ENCODE assay signal across 31 cellular contexts in the genomic region with DNA sequence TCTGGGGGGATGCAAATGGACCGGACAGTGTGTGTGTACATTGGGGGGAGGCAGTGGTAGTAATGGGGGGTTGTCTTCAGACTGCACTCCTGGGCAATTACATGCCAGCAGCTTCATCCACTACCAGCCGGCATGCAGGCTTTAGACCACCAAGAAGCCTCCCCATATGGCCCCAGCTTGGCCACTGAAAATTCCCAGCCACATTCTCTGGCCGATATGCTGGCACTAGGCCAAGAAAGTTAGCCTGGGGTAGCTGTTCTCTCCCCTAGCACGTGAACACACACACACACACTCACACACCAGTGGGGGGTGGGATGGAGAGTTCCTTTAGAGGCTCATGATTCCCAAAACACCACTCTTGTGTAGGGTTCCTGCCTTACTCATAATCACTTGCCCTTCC. TPM values are rescaled to one million over a fixed set of nuclear protein-coding genes. Genes with fewer than 3 reads are reported as not detected.
"Had no signal": no experiment of that assay in that cellular context is flagged by ENCODE, and none has a peak within 500 bp of the region (broad histone marks: within the 10 kb centered on the region; RNA-seq: fewer than 3 reads in every experiment).

No MANE protein-coding gene starts in this region.

- DNase-seq: activated CD4-positive, alpha-beta T cell treated with anti-CD3 and anti-CD28 coated beads for 48 hours; activated CD4-positive, alpha-beta T cell treated with anti-CD3 and anti-CD28 coated beads, Interleukin-2, amount 50 U/mL, for 4 hours; activated CD4-positive, CD25-positive, alpha-beta regulatory T cell treated with anti-CD3 and anti-CD28 coated beads, Interleukin-2, amount 50 U/mL, for 72 hours; activated CD8-positive, alpha-beta T cell treated with anti-CD3 and anti-CD28 coated beads, Interleukin-2, amount 10 ng/mL, durations not matched to agents 7 days and 5 days; activated naive CD4-positive, alpha-beta T cell treated with anti-CD3 and anti-CD28 coated beads, Interleukin-2, amount 50 U/mL, for 16 hours; activated naive CD8-positive, alpha-beta T cell treated with anti-CD3 and anti-CD28 coated beads, Interleukin-2, amount 10 ng/mL, durations not matched to agents 7 days and 5 days; activated T-cell treated with anti-CD3 and anti-CD28 coated beads, Interleukin-2, amount 50 U/mL, for 4 hours; adrenal gland; anterior cingulate cortex; Kasumi-1; KBM-7; NCI-H1048; NCI-H1436; NCI-H187; NCI-H2081; NCI-H2227 treated with DMSO at 0.1 percent for 48 hours; NCI-H526; NCI-H82; NK-92 treated with Interleukin-12 subunit alpha and Interleukin-12 subunit beta, amount 100 ng/mL, for 24 hours; OCI-M1; RPMI8226; SW 1271 had no signal

- H3K4me3 ChIP-seq: adrenal gland, SK-N-MC had no signal

- H3K36me3 ChIP-seq: adrenal gland had no signal

- H3K27ac Mint-ChIP-seq: activated CD8-positive, alpha-beta T cell treated with anti-CD3 and anti-CD28 coated beads, Interleukin-2, amount 10 ng/mL, durations not matched to agents 7 days and 5 days; activated naive CD8-positive, alpha-beta T cell treated with anti-CD3 and anti-CD28 coated beads, Interleukin-2, amount 10 ng/mL, durations not matched to agents 7 days and 5 days; activated T-helper 17 cell treated with anti-CD3 and anti-CD28 coated beads, Interleukin-2, amount 50 U/mL, for 72 hours; T-helper 2 cell treated with Interferon-gamma antibody and Interleukin-4, amounts not matched to agents 5 μg/mL and 100 μg/mL, for 36 hours; WTC11 had no signal

- H3K9me3 ChIP-seq: adrenal gland had no signal

- ATAC-seq: activated CD8-positive, alpha-beta T cell treated with anti-CD3 and anti-CD28 coated beads, Interleukin-2, amount 10 ng/mL, durations not matched to agents 7 days and 5 days; activated T-cell treated with anti-CD3 and anti-CD28 coated beads, Interleukin-2, amount 50 U/mL, for 4 hours; activated T-helper 17 cell treated with anti-CD3 and anti-CD28 coated beads, Interleukin-2, amount 50 U/mL, for 72 hours; Panc1; Right ventricle myocardium inferior; WTC11 had no signal

- H3K4me1 Mint-ChIP-seq: activated T-helper 17 cell treated with anti-CD3 and anti-CD28 coated beads, Interleukin-2, amount 50 U/mL, for 72 hours had no signal

- H3K4me3 Mint-ChIP-seq: activated CD8-positive, alpha-beta T cell treated with anti-CD3 and anti-CD28 coated beads, Interleukin-2, amount 10 ng/mL, durations not matched to agents 7 days and 5 days; activated naive CD8-positive, alpha-beta T cell treated with anti-CD3 and anti-CD28 coated beads, Interleukin-2, amount 10 ng/mL, durations not matched to agents 7 days and 5 days; activated T-cell treated with anti-CD3 and anti-CD28 coated beads, Interleukin-2, amount 50 U/mL, for 4 hours; activated T-helper 17 cell treated with anti-CD3 and anti-CD28 coated beads, Interleukin-2, amount 50 U/mL, for 72 hours; T-helper 2 cell treated with Interferon-gamma antibody and Interleukin-4, amounts not matched to agents 5 μg/mL and 100 μg/mL, for 36 hours; WTC11 had no signal

- H3K27ac ChIP-seq: adrenal gland, SK-N-MC had no signal

- H3K36me3 Mint-ChIP-seq: activated naive CD8-positive, alpha-beta T cell treated with anti-CD3 and anti-CD28 coated beads, Interleukin-2, amount 10 ng/mL, durations not matched to agents 7 days and 5 days; WTC11 had no signal

- H3K9me3 Mint-ChIP-seq: activated naive CD8-positive, alpha-beta T cell treated with anti-CD3 and anti-CD28 coated beads, Interleukin-2, amount 10 ng/mL, durations not matched to agents 7 days and 5 days; activated T-cell treated with anti-CD3 and anti-CD28 coated beads, Interleukin-2, amount 50 U/mL, for 4 hours; activated T-helper 17 cell treated with anti-CD3 and anti-CD28 coated beads, Interleukin-2, amount 50 U/mL, for 72 hours; T-helper 2 cell treated with Interferon-gamma antibody and Interleukin-4, amounts not matched to agents 5 μg/mL and 100 μg/mL, for 36 hours; WTC11 had no signal

RNA-seq across cellular contexts. Expression of a gene that starts 36.0 kb away (rescaled TPM):
- total RNA-seq: activated naive CD8-positive, alpha-beta T cell treated with anti-CD3 and anti-CD28 coated beads, Interleukin-2, amount 10 ng/mL, durations not matched to agents 7 days and 5 days; activated T-cell treated with anti-CD3 and anti-CD28 coated beads, Interleukin-2, amount 50 U/mL, for 4 hours; activated T-helper 17 cell treated with anti-CD3 and anti-CD28 coated beads, Interleukin-2, amount 50 U/mL, for 72 hours; NCI-H460; T-helper 1 cell treated with Interleukin-12 subunit alpha and Interleukin-12 subunit beta and Interleukin-4 antibody, amounts not matched to agents 30 ng/mL and 1 ng/mL, for 36 hours had no signal

RNA-seq across cellular contexts. Expression of a gene that starts 57.4 kb away (rescaled TPM):
- total RNA-seq: activated CD8-positive, alpha-beta T cell treated with anti-CD3 and anti-CD28 coated beads, Interleukin-2, amount 10 ng/mL, durations not matched to agents 7 days and 5 days; activated naive CD8-positive, alpha-beta T cell treated with anti-CD3 and anti-CD28 coated beads, Interleukin-2, amount 10 ng/mL, durations not matched to agents 7 days and 5 days; activated T-cell treated with anti-CD3 and anti-CD28 coated beads, Interleukin-2, amount 50 U/mL, for 4 hours; activated T-helper 17 cell treated with anti-CD3 and anti-CD28 coated beads, Interleukin-2, amount 50 U/mL, for 72 hours; cardiac septum; NCI-H460; Right ventricle myocardium inferior; T-helper 1 cell treated with Interleukin-12 subunit alpha and Interleukin-12 subunit beta and Interleukin-4 antibody, amounts not matched to agents 30 ng/mL and 1 ng/mL, for 36 hours; WTC11 had no signal
